In the genomic region with DNA sequence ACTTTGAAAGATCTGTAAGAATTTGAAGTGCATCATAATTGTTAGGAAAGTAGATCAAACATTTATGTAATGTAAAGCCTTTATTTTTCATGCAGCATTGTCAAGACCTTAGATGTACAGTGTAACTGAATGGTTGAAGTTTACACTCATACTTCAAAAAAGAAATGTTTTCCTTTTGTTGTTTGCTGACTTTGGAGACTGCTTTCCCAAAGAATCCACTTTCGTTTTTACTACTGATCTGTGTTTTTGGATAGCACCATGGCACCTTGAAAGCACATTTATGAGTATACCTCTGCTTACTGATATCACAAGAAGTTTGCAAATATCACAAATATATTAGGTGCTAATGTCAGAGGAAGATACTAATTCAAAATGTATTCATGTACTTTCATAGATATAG, we compare ENCODE assay signal across 2 cellular contexts.
TF ChIP-seq lines count a peak whose summit lies in the region.

No MANE protein-coding gene starts in this region.

TF ChIP-seq in HepG2, 621 proteins besides CTCF, POLR2A, EP300 and RAD21 (continues in another document):
- TF ChIP-seq THYN1 (CRISPR knock-in tag; IDR thresholded peaks at IDR 0.05; ENCODE audit: borderline replicate concordance, low read depth) (no peak), SP140L (CRISPR knock-in tag; IDR thresholded peaks at IDR 0.05; ENCODE audit: borderline replicate concordance) (no peak), IRF2 (CRISPR knock-in tag; IDR thresholded peaks at IDR 0.05) (peak; percentile 40; the same call in 1 of the 2 replicates), ZNF660 (CRISPR knock-in tag; IDR thresholded peaks at IDR 0.05; ENCODE audit: borderline replicate concordance, low read depth) (no peak), ATF7 (IDR thresholded peaks at IDR 0.05) (no peak), ATF7 (CRISPR knock-in tag; IDR thresholded peaks at IDR 0.05) (no peak), SOX5 (CRISPR knock-in tag; IDR thresholded peaks at IDR 0.05; ENCODE audit: borderline replicate concordance) (peak; percentile 56; the same call in 1 of the 2 replicates), NFIC (IDR thresholded peaks at IDR 0.05; ENCODE audit: low read length) (no peak), ZMAT3 (CRISPR knock-in tag; conservative IDR thresholded peaks at IDR 0.05) (no peak), CBX5 (CRISPR knock-in tag; IDR thresholded peaks at IDR 0.05; ENCODE audit: borderline replicate concordance) (no peak)
- TF ChIP-seq, protein P1, sequence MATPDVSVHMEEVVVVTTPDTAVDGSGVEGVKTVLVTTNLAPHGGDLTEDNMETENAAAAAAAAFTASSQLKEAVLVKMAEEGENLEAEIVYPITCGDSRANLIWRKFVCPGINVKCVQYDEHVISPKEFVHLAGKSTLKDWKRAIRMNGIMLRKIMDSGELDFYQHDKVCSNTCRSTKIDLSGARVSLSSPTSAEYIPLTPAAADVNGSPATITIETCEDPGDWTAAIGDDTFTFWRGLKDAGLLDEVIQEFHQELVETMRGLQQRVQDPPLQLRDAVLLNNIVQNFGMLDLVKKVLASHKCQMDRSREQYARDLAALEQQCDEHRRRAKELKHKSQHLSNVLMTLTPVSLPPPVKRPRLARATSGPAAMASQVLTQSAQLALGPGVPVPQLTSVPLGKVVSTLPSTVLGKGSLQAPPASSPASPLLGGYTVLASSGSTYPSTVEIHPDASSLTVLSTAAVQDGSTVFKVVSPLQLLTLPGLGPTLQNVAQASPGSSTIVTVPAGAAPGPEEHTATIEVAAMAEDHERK (CRISPR knock-in tag; IDR thresholded peaks at IDR 0.05; ENCODE audit: low read depth) = no peak
- TF ChIP-seq, protein P2, sequence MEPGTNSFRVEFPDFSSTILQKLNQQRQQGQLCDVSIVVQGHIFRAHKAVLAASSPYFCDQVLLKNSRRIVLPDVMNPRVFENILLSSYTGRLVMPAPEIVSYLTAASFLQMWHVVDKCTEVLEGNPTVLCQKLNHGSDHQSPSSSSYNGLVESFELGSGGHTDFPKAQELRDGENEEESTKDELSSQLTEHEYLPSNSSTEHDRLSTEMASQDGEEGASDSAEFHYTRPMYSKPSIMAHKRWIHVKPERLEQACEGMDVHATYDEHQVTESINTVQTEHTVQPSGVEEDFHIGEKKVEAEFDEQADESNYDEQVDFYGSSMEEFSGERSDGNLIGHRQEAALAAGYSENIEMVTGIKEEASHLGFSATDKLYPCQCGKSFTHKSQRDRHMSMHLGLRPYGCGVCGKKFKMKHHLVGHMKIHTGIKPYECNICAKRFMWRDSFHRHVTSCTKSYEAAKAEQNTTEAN (CRISPR knock-in tag; conservative IDR thresholded peaks at IDR 0.05) = no peak
- TF ChIP-seq, protein P3, sequence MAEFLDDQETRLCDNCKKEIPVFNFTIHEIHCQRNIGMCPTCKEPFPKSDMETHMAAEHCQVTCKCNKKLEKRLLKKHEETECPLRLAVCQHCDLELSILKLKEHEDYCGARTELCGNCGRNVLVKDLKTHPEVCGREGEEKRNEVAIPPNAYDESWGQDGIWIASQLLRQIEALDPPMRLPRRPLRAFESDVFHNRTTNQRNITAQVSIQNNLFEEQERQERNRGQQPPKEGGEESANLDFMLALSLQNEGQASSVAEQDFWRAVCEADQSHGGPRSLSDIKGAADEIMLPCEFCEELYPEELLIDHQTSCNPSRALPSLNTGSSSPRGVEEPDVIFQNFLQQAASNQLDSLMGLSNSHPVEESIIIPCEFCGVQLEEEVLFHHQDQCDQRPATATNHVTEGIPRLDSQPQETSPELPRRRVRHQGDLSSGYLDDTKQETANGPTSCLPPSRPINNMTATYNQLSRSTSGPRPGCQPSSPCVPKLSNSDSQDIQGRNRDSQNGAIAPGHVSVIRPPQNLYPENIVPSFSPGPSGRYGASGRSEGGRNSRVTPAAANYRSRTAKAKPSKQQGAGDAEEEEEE (CRISPR knock-in tag; IDR thresholded peaks at IDR 0.05; ENCODE audit: borderline replicate concordance) = no peak
- TF ChIP-seq, protein P4, sequence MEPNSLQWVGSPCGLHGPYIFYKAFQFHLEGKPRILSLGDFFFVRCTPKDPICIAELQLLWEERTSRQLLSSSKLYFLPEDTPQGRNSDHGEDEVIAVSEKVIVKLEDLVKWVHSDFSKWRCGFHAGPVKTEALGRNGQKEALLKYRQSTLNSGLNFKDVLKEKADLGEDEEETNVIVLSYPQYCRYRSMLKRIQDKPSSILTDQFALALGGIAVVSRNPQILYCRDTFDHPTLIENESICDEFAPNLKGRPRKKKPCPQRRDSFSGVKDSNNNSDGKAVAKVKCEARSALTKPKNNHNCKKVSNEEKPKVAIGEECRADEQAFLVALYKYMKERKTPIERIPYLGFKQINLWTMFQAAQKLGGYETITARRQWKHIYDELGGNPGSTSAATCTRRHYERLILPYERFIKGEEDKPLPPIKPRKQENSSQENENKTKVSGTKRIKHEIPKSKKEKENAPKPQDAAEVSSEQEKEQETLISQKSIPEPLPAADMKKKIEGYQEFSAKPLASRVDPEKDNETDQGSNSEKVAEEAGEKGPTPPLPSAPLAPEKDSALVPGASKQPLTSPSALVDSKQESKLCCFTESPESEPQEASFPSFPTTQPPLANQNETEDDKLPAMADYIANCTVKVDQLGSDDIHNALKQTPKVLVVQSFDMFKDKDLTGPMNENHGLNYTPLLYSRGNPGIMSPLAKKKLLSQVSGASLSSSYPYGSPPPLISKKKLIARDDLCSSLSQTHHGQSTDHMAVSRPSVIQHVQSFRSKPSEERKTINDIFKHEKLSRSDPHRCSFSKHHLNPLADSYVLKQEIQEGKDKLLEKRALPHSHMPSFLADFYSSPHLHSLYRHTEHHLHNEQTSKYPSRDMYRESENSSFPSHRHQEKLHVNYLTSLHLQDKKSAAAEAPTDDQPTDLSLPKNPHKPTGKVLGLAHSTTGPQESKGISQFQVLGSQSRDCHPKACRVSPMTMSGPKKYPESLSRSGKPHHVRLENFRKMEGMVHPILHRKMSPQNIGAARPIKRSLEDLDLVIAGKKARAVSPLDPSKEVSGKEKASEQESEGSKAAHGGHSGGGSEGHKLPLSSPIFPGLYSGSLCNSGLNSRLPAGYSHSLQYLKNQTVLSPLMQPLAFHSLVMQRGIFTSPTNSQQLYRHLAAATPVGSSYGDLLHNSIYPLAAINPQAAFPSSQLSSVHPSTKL (CRISPR knock-in tag; IDR thresholded peaks at IDR 0.05) = peak; percentile 47
- TF ChIP-seq, protein P5, sequence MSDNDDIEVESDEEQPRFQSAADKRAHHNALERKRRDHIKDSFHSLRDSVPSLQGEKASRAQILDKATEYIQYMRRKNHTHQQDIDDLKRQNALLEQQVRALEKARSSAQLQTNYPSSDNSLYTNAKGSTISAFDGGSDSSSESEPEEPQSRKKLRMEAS (IDR thresholded peaks at IDR 0.05) = no peak
- TF ChIP-seq, protein P6, sequence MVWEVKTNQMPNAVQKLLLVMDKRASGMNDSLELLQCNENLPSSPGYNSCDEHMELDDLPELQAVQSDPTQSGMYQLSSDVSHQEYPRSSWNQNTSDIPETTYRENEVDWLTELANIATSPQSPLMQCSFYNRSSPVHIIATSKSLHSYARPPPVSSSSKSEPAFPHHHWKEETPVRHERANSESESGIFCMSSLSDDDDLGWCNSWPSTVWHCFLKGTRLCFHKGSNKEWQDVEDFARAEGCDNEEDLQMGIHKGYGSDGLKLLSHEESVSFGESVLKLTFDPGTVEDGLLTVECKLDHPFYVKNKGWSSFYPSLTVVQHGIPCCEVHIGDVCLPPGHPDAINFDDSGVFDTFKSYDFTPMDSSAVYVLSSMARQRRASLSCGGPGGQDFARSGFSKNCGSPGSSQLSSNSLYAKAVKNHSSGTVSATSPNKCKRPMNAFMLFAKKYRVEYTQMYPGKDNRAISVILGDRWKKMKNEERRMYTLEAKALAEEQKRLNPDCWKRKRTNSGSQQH (CRISPR knock-in tag; IDR thresholded peaks at IDR 0.05; ENCODE audit: low read depth) = no peak

TF ChIP-seq in GM12878, 131 proteins besides CTCF, POLR2A, EP300 and RAD21 (continues in another document):
- TF ChIP-seq, protein P7, sequence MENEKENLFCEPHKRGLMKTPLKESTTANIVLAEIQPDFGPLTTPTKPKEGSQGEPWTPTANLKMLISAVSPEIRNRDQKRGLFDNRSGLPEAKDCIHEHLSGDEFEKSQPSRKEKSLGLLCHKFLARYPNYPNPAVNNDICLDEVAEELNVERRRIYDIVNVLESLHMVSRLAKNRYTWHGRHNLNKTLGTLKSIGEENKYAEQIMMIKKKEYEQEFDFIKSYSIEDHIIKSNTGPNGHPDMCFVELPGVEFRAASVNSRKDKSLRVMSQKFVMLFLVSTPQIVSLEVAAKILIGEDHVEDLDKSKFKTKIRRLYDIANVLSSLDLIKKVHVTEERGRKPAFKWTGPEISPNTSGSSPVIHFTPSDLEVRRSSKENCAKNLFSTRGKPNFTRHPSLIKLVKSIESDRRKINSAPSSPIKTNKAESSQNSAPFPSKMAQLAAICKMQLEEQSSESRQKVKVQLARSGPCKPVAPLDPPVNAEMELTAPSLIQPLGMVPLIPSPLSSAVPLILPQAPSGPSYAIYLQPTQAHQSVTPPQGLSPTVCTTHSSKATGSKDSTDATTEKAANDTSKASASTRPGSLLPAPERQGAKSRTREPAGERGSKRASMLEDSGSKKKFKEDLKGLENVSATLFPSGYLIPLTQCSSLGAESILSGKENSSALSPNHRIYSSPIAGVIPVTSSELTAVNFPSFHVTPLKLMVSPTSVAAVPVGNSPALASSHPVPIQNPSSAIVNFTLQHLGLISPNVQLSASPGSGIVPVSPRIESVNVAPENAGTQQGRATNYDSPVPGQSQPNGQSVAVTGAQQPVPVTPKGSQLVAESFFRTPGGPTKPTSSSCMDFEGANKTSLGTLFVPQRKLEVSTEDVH (IDR thresholded peaks at IDR 0.05; ENCODE audit: low read depth, partially characterized antibody) = no peak
- TF ChIP-seq EED (IDR thresholded peaks at IDR 0.05; ENCODE audit: low read depth) (no peak), SUPT20H (IDR thresholded peaks at IDR 0.05; ENCODE audit: borderline replicate concordance, control insufficient read depth, low read depth, low read length) (no peak), ZNF207 (IDR thresholded peaks at IDR 0.05; ENCODE audit: borderline replicate concordance) (no peak), ZBED1 (IDR thresholded peaks at IDR 0.05; ENCODE audit: borderline replicate concordance) (no peak), TCF12 (IDR thresholded peaks at IDR 0.05; ENCODE audit: low read depth, low read length) (no peak), TCF3 (IDR thresholded peaks at IDR 0.05; ENCODE audit: borderline replicate concordance, insufficient read depth, low read depth, low read length) (no peak), SRF (IDR thresholded peaks at IDR 0.05; ENCODE audit: low read depth in 2 of 2, low read length in 2 of 2) (no peak), EGR1 (IDR thresholded peaks at IDR 0.05; ENCODE audit: borderline replicate concordance in 1 of 2, low read depth in 2 of 2, low read length in 2 of 2) (no peak)
- TF ChIP-seq, protein P8, sequence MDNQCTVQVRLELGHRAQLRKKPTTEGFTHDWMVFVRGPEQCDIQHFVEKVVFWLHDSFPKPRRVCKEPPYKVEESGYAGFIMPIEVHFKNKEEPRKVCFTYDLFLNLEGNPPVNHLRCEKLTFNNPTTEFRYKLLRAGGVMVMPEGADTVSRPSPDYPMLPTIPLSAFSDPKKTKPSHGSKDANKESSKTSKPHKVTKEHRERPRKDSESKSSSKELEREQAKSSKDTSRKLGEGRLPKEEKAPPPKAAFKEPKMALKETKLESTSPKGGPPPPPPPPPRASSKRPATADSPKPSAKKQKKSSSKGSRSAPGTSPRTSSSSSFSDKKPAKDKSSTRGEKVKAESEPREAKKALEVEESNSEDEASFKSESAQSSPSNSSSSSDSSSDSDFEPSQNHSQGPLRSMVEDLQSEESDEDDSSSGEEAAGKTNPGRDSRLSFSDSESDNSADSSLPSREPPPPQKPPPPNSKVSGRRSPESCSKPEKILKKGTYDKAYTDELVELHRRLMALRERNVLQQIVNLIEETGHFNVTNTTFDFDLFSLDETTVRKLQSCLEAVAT (IDR thresholded peaks at IDR 0.05) = no peak
- TF ChIP-seq, protein P9, sequence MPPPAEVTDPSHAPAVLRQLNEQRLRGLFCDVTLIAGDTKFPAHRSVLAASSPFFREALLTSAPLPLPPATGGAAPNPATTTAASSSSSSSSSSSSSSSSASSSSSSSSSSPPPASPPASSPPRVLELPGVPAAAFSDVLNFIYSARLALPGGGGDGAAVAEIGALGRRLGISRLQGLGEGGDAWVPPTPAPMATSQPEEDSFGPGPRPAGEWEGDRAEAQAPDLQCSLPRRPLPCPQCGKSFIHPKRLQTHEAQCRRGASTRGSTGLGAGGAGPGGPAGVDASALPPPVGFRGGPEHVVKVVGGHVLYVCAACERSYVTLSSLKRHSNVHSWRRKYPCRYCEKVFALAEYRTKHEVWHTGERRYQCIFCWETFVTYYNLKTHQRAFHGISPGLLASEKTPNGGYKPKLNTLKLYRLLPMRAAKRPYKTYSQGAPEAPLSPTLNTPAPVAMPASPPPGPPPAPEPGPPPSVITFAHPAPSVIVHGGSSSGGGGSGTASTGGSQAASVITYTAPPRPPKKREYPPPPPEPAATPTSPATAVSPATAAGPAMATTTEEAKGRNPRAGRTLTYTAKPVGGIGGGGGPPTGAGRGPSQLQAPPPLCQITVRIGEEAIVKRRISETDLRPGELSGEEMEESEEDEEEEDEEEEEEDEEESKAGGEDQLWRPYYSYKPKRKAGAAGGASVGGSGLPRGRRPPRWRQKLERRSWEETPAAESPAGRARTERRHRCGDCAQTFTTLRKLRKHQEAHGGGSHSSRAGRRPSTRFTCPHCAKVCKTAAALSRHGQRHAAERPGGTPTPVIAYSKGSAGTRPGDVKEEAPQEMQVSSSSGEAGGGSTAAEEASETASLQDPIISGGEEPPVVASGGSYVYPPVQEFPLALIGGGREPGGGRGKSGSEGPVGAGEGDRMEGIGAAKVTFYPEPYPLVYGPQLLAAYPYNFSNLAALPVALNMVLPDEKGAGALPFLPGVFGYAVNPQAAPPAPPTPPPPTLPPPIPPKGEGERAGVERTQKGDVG (CRISPR knock-in tag; IDR thresholded peaks at IDR 0.05) = no peak
- TF ChIP-seq, protein P10, sequence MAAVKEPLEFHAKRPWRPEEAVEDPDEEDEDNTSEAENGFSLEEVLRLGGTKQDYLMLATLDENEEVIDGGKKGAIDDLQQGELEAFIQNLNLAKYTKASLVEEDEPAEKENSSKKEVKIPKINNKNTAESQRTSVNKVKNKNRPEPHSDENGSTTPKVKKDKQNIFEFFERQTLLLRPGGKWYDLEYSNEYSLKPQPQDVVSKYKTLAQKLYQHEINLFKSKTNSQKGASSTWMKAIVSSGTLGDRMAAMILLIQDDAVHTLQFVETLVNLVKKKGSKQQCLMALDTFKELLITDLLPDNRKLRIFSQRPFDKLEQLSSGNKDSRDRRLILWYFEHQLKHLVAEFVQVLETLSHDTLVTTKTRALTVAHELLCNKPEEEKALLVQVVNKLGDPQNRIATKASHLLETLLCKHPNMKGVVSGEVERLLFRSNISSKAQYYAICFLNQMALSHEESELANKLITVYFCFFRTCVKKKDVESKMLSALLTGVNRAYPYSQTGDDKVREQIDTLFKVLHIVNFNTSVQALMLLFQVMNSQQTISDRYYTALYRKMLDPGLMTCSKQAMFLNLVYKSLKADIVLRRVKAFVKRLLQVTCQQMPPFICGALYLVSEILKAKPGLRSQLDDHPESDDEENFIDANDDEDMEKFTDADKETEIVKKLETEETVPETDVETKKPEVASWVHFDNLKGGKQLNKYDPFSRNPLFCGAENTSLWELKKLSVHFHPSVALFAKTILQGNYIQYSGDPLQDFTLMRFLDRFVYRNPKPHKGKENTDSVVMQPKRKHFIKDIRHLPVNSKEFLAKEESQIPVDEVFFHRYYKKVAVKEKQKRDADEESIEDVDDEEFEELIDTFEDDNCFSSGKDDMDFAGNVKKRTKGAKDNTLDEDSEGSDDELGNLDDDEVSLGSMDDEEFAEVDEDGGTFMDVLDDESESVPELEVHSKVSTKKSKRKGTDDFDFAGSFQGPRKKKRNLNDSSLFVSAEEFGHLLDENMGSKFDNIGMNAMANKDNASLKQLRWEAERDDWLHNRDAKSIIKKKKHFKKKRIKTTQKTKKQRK (IDR thresholded peaks at IDR 0.05; ENCODE audit: low read depth, low read length) = no peak
